In the genomic region with DNA sequence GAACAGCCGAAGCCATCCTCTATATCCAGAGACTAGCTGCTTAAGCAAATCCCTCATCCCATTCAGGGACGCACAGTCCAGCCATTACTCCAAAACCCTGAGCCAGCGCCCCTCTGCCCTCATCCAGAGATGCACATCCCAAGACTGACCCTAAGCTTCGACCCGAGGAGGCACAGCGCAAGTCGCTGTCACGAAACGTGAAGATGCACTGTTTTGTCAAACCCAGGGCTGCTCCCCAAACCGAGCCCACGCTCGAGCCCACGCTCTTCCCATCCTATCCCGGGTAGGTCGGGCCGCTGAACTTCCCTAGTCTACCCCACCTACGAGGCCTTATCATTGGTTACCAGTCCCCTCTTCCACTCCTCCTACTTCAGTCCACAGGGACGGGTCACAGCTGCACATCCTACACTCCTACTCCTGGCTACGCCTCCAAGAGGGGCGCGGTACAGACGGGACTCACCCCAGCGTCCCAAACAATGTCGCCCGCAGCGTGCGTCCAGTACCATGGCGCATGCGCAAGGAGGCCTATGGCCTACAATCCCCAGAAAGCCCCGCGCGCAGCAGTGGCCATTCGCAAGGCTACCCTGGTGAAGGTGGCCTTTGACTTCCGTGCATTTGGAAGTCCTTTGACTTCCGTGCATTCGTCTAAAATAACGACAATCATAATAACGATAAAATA, we compare ENCODE assay signal across 8 cellular contexts. TPM values are rescaled to one million over a fixed set of nuclear protein-coding genes. Genes with fewer than 3 reads are reported as not detected.
DNase-seq lines count a peak whose midpoint lies in the region; ATAC-seq, FAIRE-seq and TF ChIP-seq lines count a peak whose summit lies in the region.

A gene (minus strand): TSS at position 501 of the 679 bp plus-strand sequence. CDS start 4,395 bp downstream, outside the sequence.

- H3K4me3 ChIP-seq in adrenal gland, result peak within 1 kb of the TSS; percentile 21 to 63 (median 31)
- peak within 1 kb of the TSS; percentile 53 to 62 for H3K4me3 ChIP-seq in right atrium auricular region
- peak within 1 kb of the TSS; percentile 47 to 50 for H3K4me3 ChIP-seq in uterus

- H3K4me1 ChIP-seq in adrenal gland (replicated peaks in 1 of 2) (no peaks in the 10 kb centered on the region), right atrium auricular region (no peaks in the 10 kb centered on the region), uterus (no peaks in the 10 kb centered on the region)

- TF ChIP-seq CTCF in adrenal gland (IDR thresholded peaks at IDR 0.05) (no peak), right atrium auricular region (IDR thresholded peaks at IDR 0.05) (no peak), uterus (IDR thresholded peaks at IDR 0.05) (no peak)

- ATAC-seq in HG02571 (IDR thresholded peaks at IDR 0.05; ENCODE audit: unreplicated experiment), result no peak

- no peak for TF ChIP-seq POLR2A in GM12891 (IDR thresholded peaks at IDR 0.05; ENCODE audit: low read depth, low read length)
- TF ChIP-seq POLR2A in adrenal gland (IDR thresholded peaks at IDR 0.05), result peak in 1 of 2 donors; percentile 15
- no peak for TF ChIP-seq POLR2A in uterus (IDR thresholded peaks at IDR 0.05)

- H3K9me3 ChIP-seq in adrenal gland (replicated peaks in 1 of 3), result no peaks in the 10 kb centered on the region
- peaks cover 0 to 20% of the 10 kb centered on the region in 2 donors for H3K9me3 ChIP-seq in right atrium auricular region
- peaks cover 0 to 8% of the 10 kb centered on the region in 2 donors for H3K9me3 ChIP-seq in uterus

- intact Hi-C loops in adrenal gland (cut with DNase I) (no loop called here), uterus (cut with DNase I; ENCODE audit: low total_unique reads) (no loop called here)

- FAIRE-seq in GM12891 (lab: Jason Lieb, UNC) (peak; percentile 90), RCC 7860 (lab: Jason Lieb, UNC) (no peak)

- H3K27ac ChIP-seq in adrenal gland, result peak within 1 kb of the TSS in 1 of 5 donors; percentile 38
- H3K27ac ChIP-seq in right atrium auricular region, result peak within 1 kb of the TSS; percentile 22 to 60
- H3K27ac ChIP-seq in uterus, result peak within 1 kb of the TSS in 1 of 2 donors; percentile 18

- no peaks in the 10 kb centered on the region for H3K27me3 ChIP-seq in adrenal gland
- no peaks in the 10 kb centered on the region for H3K27me3 ChIP-seq in right atrium auricular region
- H3K27me3 ChIP-seq in uterus, result no peaks in the 10 kb centered on the region

- peak; percentile 76 for DNase-seq in GM12891 (ENCODE audit: insufficient read length, low spot score)
- peak; percentile 18 for DNase-seq in RCC 7860 (ENCODE audit: low spot score)
- DNase-seq in adrenal gland, result peak; percentile 91 to 98 (median 96)
- DNase-seq in right atrium auricular region (ENCODE audit: low spot score), result peak; percentile 93
- DNase-seq in putamen (ENCODE audit: low spot score), result peak; percentile 87
- DNase-seq in uterus, result peak; percentile 84 to 86
- DNase-seq in NCI-H748 treated with DMSO at 0.1 percent for 48 hours (lab: John Stamatoyannopoulos, UW), result no peak

- H3K36me3 ChIP-seq in adrenal gland (replicated peaks in 1 of 2) (no peaks in the 10 kb centered on the region), right atrium auricular region (no peaks in the 10 kb centered on the region), uterus (no peaks in the 10 kb centered on the region)

- WGBS in adrenal gland, 4 donors, result 0 to 1% (median 1%) methylated on average over 10 to 38 of the region's 38 CpGs

TF ChIP-seq in GM12891, 5 proteins besides CTCF, POLR2A, EP300 and RAD21:
- no peak for TF ChIP-seq PAX5 (IDR thresholded peaks at IDR 0.05; ENCODE audit: insufficient read depth, low read length, severe bottlenecking)
- TF ChIP-seq SPI1 (IDR thresholded peaks at IDR 0.05; ENCODE audit: low read depth, low read length), result no peak
- no peak for TF ChIP-seq POLR2AphosphoS5 (IDR thresholded peaks at IDR 0.05; ENCODE audit: low read depth, low read length)
- TF ChIP-seq POU2F2 (IDR thresholded peaks at IDR 0.05; ENCODE audit: low read depth, low read length), result no peak
- no peak for TF ChIP-seq TAF1 (IDR thresholded peaks at IDR 0.05; ENCODE audit: low read depth, low read length)

RNA-seq across cellular contexts. Expression of the gene that starts here (rescaled TPM):
- polyA plus RNA-seq in GM12891 (2012; ENCODE audit: low read depth, missing spikeins), result 0.83 TPM
- total RNA-seq in adrenal gland, result 1 to 10 TPM; 1.6 to 7.2 (median 4.0) TPM
- 1 to 10 TPM; 2.5 to 4.9 (median 3.0) TPM for polyA plus RNA-seq in adrenal gland
- 1 to 10 TPM; 1.2 to 1.7 TPM for total RNA-seq in right atrium auricular region
- total RNA-seq in uterus, result 10 to 100 TPM in 2 of 4 donors, 1 to 10 TPM in 1, under 1 TPM in 1; 0.29 to 25.9 (median 9.2) TPM
